8 cellular contexts compared by ENCODE assay signal in the genomic region with DNA sequence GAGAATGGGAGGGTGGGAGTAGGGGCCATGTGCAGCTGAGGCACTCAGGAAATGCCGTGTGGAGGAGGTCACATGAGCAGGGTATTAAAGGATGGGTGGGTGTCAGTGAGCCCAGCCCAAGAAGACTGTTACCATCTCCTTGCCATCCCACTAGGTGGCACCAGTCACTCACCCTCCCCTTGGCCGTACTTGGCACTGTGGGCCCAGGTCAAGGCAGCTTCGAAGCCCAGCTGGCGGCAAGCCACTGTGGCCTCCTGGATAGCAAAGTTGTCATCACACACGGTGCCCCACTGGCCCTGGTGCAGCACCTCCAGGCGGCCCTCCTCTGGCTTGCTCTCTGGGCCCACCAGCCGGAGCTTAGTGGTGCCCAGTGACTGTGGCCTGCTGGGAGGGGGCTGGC. TPM values are rescaled to one million over a fixed set of nuclear protein-coding genes. Genes with fewer than 3 reads are reported as not detected.
DNase-seq lines count a peak whose midpoint lies in the region; ATAC-seq and TF ChIP-seq lines count a peak whose summit lies in the region.

No MANE protein-coding gene starts in this region.

- peaks cover 0 to 50% (median 0%) of the 10 kb centered on the region in 4 donors for H3K4me1 ChIP-seq in tibial nerve

- intact Hi-C loops in left cardiac atrium (cut with DNase I), result loop anchor here in 1 of 2 donors (1.0 to 10.0 kb wide), 2 partner anchors 48 to 152 kb away; partner anchors contain the start of gene PYROXD2

- TF ChIP-seq EP300 in tibial nerve (IDR thresholded peaks at IDR 0.05), result no peak

- DNase-seq in COLO829 (ENCODE audit: low spot score) (peak; percentile 32), HS-5 (ENCODE audit: low read depth) (peak; percentile 3), SW480 (ENCODE audit: low spot score) (peak; percentile 27), left cardiac atrium (no peak), tibial nerve (ENCODE audit: low spot score in 2 of 2) (no peak), activated gamma-delta T cell treated with Interleukin-2 at 50 U/mL for 16 hours (no peak)

- no peaks in the 10 kb centered on the region for H3K27me3 ChIP-seq in tibial nerve

- H3K9me3 ChIP-seq in tibial nerve, result no peaks in the 10 kb centered on the region

- H3K4me3 ChIP-seq in tibial nerve, result no peak overlapping the region

- TF ChIP-seq CTCF in tibial nerve (IDR thresholded peaks at IDR 0.05), result peak in 3 of 5 experiments; percentile 23 to 57 (median 40)

- 55 to 68% methylated on average over 5 of the region's 7 CpGs for WGBS in tibial nerve, 2 donors

- no peak for TF ChIP-seq POLR2A in tibial nerve (IDR thresholded peaks at IDR 0.05)

- ATAC-seq in left cardiac atrium (peak; percentile 64 to 69), GM21576 (IDR thresholded peaks at IDR 0.05; ENCODE audit: unreplicated experiment) (no peak), GM19035 (IDR thresholded peaks at IDR 0.05; ENCODE audit: unreplicated experiment) (no peak)

- H3K36me3 ChIP-seq in tibial nerve, result peaks cover 0 to 52% (median 0%) of the 10 kb centered on the region in 3 donors

- H3K27ac ChIP-seq in tibial nerve, result no peak overlapping the region

RNA-seq across cellular contexts. Expression of gene LOXL4, which starts 5.4 kb away (rescaled TPM):
- under 1 TPM; 0.77 to 0.94 TPM for total RNA-seq in left cardiac atrium
- total RNA-seq in tibial nerve, result 10 to 100 TPM in 2 of 4 donors, 1 to 10 TPM in 2; 4.1 to 14.9 (median 10.1) TPM

Comparison
In these comparisons a context has a peak if more than half of its experiments do, and no peak if none do; other contexts are left out.
1. DNase-seq: peak in COLO829 (single experiment), HS-5 (single experiment) and SW480 (single experiment); none in left cardiac atrium (single experiment), tibial nerve (0 of 2) and activated gamma-delta T cell treated with Interleukin-2 at 50 U/mL for 16 hours (single experiment).
2. ATAC-seq: peak in left cardiac atrium (2 of 2); none in GM21576 (single experiment) and GM19035 (single experiment).